ENCODE assay signal across 21 cellular contexts in genomic region chr6:163327165-163327880, GRCh38.
"Had no signal": no experiment of that assay in that cellular context is flagged by ENCODE, and none has a peak within 500 bp of the region (broad histone marks: within the 10 kb centered on the region; RNA-seq: fewer than 3 reads in every experiment).

No MANE protein-coding gene starts in this region.

- H3K4me1 ChIP-seq: transverse colon had no signal

- H3K36me3 Mint-ChIP-seq: activated naive CD8-positive, alpha-beta T cell treated with anti-CD3 and anti-CD28 coated beads for 36 hours; immature natural killer cell; mesothelial cell of epicardium; WTC11 had no signal

- H3K36me3 ChIP-seq: left lung, transverse colon, vagina had no signal

- H3K9me3 ChIP-seq: left lung, transverse colon, vagina had no signal

- H3K4me3 ChIP-seq: left lung, lung, transverse colon, vagina had no signal

- H3K27ac Mint-ChIP-seq: activated naive CD8-positive, alpha-beta T cell treated with anti-CD3 and anti-CD28 coated beads for 36 hours; mesothelial cell of epicardium; progenitor cell of endocrine pancreas; WTC11 had no signal

- H3K4me1 Mint-ChIP-seq: activated naive CD8-positive, alpha-beta T cell treated with anti-CD3 and anti-CD28 coated beads for 36 hours had no signal

- H3K4me3 Mint-ChIP-seq: activated naive CD8-positive, alpha-beta T cell treated with anti-CD3 and anti-CD28 coated beads for 36 hours; activated T-cell treated with anti-CD3 and anti-CD28 coated beads, Interleukin-2, amount 50 U/mL, for 4 hours; immature natural killer cell; mesothelial cell of epicardium; nephron progenitor cell; WTC11 had no signal

- H3K27ac ChIP-seq: left lung, transverse colon, vagina had no signal

- DNase-seq: activated CD8-positive, alpha-beta memory T cell treated with anti-CD3 and anti-CD28 coated beads for 24 hours; activated CD8-positive, alpha-beta memory T cell treated with anti-CD3 and anti-CD28 coated beads, Interleukin-2, amount 50 U/mL, for 4 hours; activated naive CD4-positive, alpha-beta T cell treated with Interleukin-2 at 50 U/mL for 16 hours; activated naive CD8-positive, alpha-beta T cell treated with anti-CD3 and anti-CD28 coated beads for 36 hours; activated T-cell treated with anti-CD3 and anti-CD28 coated beads, Interleukin-2, amount 50 U/mL, for 4 hours; effector CD4-positive, alpha-beta T cell; erythroblast; immature natural killer cell; left lung; nephron progenitor cell; retina; stimulated activated CD4-positive, alpha-beta T cell treated with anti-CD3 and anti-CD28 coated beads, Interleukin-2, amount 100 ng/mL, for 48 hours; stimulated activated CD8-positive, alpha-beta memory T cell treated with anti-CD3 and anti-CD28 coated beads, Interleukin-4, amount 100 ng/mL, for 48 hours; stimulated activated naive CD4-positive, alpha-beta T cell treated with Interleukin-2 at 50 U/mL for 16 hours; T-helper 9 cell; transverse colon had no signal

- H3K9me3 Mint-ChIP-seq: activated T-cell treated with anti-CD3 and anti-CD28 coated beads, Interleukin-2, amount 50 U/mL, for 4 hours; immature natural killer cell had no signal

- H3K27me3 ChIP-seq: left lung, transverse colon, vagina had no signal

- ATAC-seq: activated T-cell treated with anti-CD3 and anti-CD28 coated beads, Interleukin-2, amount 50 U/mL, for 4 hours; left lung; WTC11 had no signal
